ENCODE assay signal across 24 cellular contexts in genomic region chr9:77866882-77867281, GRCh38.
A peak's percentile ranks its signal among the peaks of the same experiment; 100 is the strongest.
DNase-seq lines count a peak whose midpoint lies in the region; ATAC-seq and TF ChIP-seq lines count a peak whose summit lies in the region.
"Had no signal": no experiment of that assay in that cellular context is flagged by ENCODE, and none has a peak within 500 bp of the region (broad histone marks: within the 10 kb centered on the region; RNA-seq: fewer than 3 reads in every experiment).

No MANE protein-coding gene starts in this region.

- H3K27me3 ChIP-seq in HL-60 (ENCODE audit: insufficient read depth, poor library complexity, severe bottlenecking) (no peaks in the 10 kb centered on the region), neutrophil (no peaks in the 10 kb centered on the region), MM.1S (replicated peaks; ENCODE audit: insufficient read depth, low read length) (no peaks in the 10 kb centered on the region), adrenal gland (no peaks in the 10 kb centered on the region)
- H3K27me3 ChIP-seq: SJSA1 had no signal

- H3K27ac ChIP-seq in HL-60 (replicated peaks) (0 out of 2 replicates have a peak overlapping the region, but pooled peaks have one; percentile 4), neutrophil (peak overlapping the region; percentile 32), MM.1S (ENCODE audit: low read length) (no peak overlapping the region), adrenal gland (no peak overlapping the region)
- H3K27ac ChIP-seq: SJSA1 had no signal

- H3K4me3 Mint-ChIP-seq in activated T-cell treated with anti-CD3 and anti-CD28 coated beads, Interleukin-2, amount 50 U/mL, for 72 hours = no peak overlapping the region
- no peak overlapping the region for H3K4me3 Mint-ChIP-seq in activated T-cell treated with anti-CD3 and anti-CD28 coated beads, Interleukin-2, amount 50 U/mL, for 24 hours
- H3K4me3 Mint-ChIP-seq in activated T-helper 2 cell treated with anti-CD3 and anti-CD28 coated beads, Interferon-gamma antibody, Interleukin-2, Interleukin-4, amounts not matched to agents 10 μg/mL and 5 μg/mL and 100 μg/mL, durations not matched to agents 14 hours and 24 hours and 36 hours (ENCODE audit: low read depth) = no peak overlapping the region
- H3K4me3 Mint-ChIP-seq: CD8-positive, alpha-beta T cell had no signal

- peak overlapping the region; percentile 65 for H3K27ac Mint-ChIP-seq in activated T-cell treated with anti-CD3 and anti-CD28 coated beads, Interleukin-2, amount 50 U/mL, for 72 hours
- no peak overlapping the region for H3K27ac Mint-ChIP-seq in activated T-cell treated with anti-CD3 and anti-CD28 coated beads, Interleukin-2, amount 50 U/mL, for 24 hours
- H3K27ac Mint-ChIP-seq in activated T-helper 2 cell treated with anti-CD3 and anti-CD28 coated beads, Interferon-gamma antibody, Interleukin-2, Interleukin-4, amounts not matched to agents 10 μg/mL and 5 μg/mL and 100 μg/mL, durations not matched to agents 14 hours and 24 hours and 36 hours = peak overlapping the region; percentile 2
- H3K27ac Mint-ChIP-seq: CD8-positive, alpha-beta T cell had no signal

- H3K4me2 ChIP-seq in MM.1S (ENCODE audit: low read depth, low read length) = no peak overlapping the region

- H3F3A ChIP-seq in MM.1S (ENCODE audit: insufficient read depth, low read length) = no peaks in the 10 kb centered on the region

- 92 to 100% (median 95%) methylated on average over 1 of the region's 1 CpG for WGBS in adrenal gland, 4 donors

- peaks cover 14% of the 10 kb centered on the region in 2 donors for H3K36me3 Mint-ChIP-seq in activated T-cell treated with anti-CD3 and anti-CD28 coated beads, Interleukin-2, amount 50 U/mL, for 72 hours (ENCODE audit: insufficient read depth in 2 of 2)
- H3K36me3 Mint-ChIP-seq in activated T-cell treated with anti-CD3 and anti-CD28 coated beads, Interleukin-2, amount 50 U/mL, for 24 hours (ENCODE audit: low read depth) = peaks cover 44% of the 10 kb centered on the region
- peaks cover 56% of the 10 kb centered on the region for H3K36me3 Mint-ChIP-seq in activated T-helper 2 cell treated with anti-CD3 and anti-CD28 coated beads, Interferon-gamma antibody, Interleukin-2, Interleukin-4, amounts not matched to agents 10 μg/mL and 5 μg/mL and 100 μg/mL, durations not matched to agents 14 hours and 24 hours and 36 hours (ENCODE audit: low read depth)

- no peak for DNase-seq in activated T-cell treated with anti-CD3 and anti-CD28 coated beads, Interleukin-2, amount 50 U/mL, for 72 hours
- no peak for DNase-seq in activated T-cell treated with anti-CD3 and anti-CD28 coated beads, Interleukin-2, amount 50 U/mL, for 24 hours
- DNase-seq in HL-60 (ENCODE audit: low read depth in 1 of 2, low spot score in 1 of 2) (no peak), MM.1S (no peak), NCI-H2171 (lab: John Stamatoyannopoulos, UW) (no peak), adrenal gland (no peak)
- DNase-seq in activated T-helper 2 cell treated with anti-CD3 and anti-CD28 coated beads, Interferon-gamma antibody, Interleukin-2, Interleukin-4, amounts not matched to agents 10 μg/mL and 5 μg/mL and 100 μg/mL, durations not matched to agents 14 hours and 24 hours and 36 hours (ENCODE audit: low spot score) = no peak
- DNase-seq: C1 segment of cervical spinal cord; Caco-2; CD8-positive, alpha-beta T cell; GOT3; HCEC 1CT; NCI-H1048; NCI-H1417; NCI-H1694 treated with DMSO at 0.1 percent for 48 hours; NCI-H2081; NCI-H524 treated with DMSO at 0.1 percent for 48 hours; NCI-H774; NK-92 treated with Interleukin-12 subunit alpha and Interleukin-12 subunit beta, amount 100 ng/mL, for 24 hours; Right ventricle myocardium superior; RPMI8226; T-helper 1 cell had no signal

- peaks cover 24 to 46% of the 10 kb centered on the region in 2 experiments for H3K4me1 ChIP-seq in neutrophil (ENCODE audit: control insufficient read depth in 1 of 2, insufficient read depth in 1 of 2, low read depth in 1 of 2, low read length in 1 of 2)
- H3K4me1 ChIP-seq in MM.1S (ENCODE audit: low read length) = no peaks in the 10 kb centered on the region
- H3K4me1 ChIP-seq in adrenal gland (replicated peaks in 1 of 2) = peaks cover 0 to 4% of the 10 kb centered on the region in 2 donors
- H3K4me1 ChIP-seq: Caco-2, SJSA1 had no signal

- ATAC-seq in activated T-cell treated with anti-CD3 and anti-CD28 coated beads, Interleukin-2, amount 50 U/mL, for 72 hours (replicated peaks in 1 of 2) = no peak
- ATAC-seq: CD8-positive, alpha-beta T cell had no signal

- TF ChIP-seq CTCF in HL-60 (IDR thresholded peaks at IDR 0.05; ENCODE audit: insufficient read depth, low read length) (no peak), neutrophil (IDR thresholded peaks at IDR 0.05) (no peak), MM.1S (IDR thresholded peaks at IDR 0.05; ENCODE audit: low read length) (no peak), adrenal gland (IDR thresholded peaks at IDR 0.05) (no peak)

- no peak overlapping the region for H3K4me3 ChIP-seq in HL-60 (replicated peaks; ENCODE audit: insufficient read depth, low read length)
- no peak overlapping the region for H3K4me3 ChIP-seq in neutrophil (ENCODE audit: low read depth in 1 of 2, low read length in 1 of 2)
- no peak overlapping the region for H3K4me3 ChIP-seq in MM.1S (ENCODE audit: low read length)
- H3K4me3 ChIP-seq in adrenal gland = no peak overlapping the region
- H3K4me3 ChIP-seq: SJSA1 had no signal

- H3K9me3 Mint-ChIP-seq in activated T-cell treated with anti-CD3 and anti-CD28 coated beads, Interleukin-2, amount 50 U/mL, for 72 hours = peaks cover 5 to 8% of the 10 kb centered on the region in 2 donors
- peaks cover 13% of the 10 kb centered on the region for H3K9me3 Mint-ChIP-seq in activated T-cell treated with anti-CD3 and anti-CD28 coated beads, Interleukin-2, amount 50 U/mL, for 24 hours
- peaks cover 22% of the 10 kb centered on the region for H3K9me3 Mint-ChIP-seq in activated T-helper 2 cell treated with anti-CD3 and anti-CD28 coated beads, Interferon-gamma antibody, Interleukin-2, Interleukin-4, amounts not matched to agents 10 μg/mL and 5 μg/mL and 100 μg/mL, durations not matched to agents 14 hours and 24 hours and 36 hours

- H3K27me3 Mint-ChIP-seq in activated T-cell treated with anti-CD3 and anti-CD28 coated beads, Interleukin-2, amount 50 U/mL, for 72 hours (ENCODE audit: low read depth) = no peaks in the 10 kb centered on the region
- no peaks in the 10 kb centered on the region for H3K27me3 Mint-ChIP-seq in activated T-cell treated with anti-CD3 and anti-CD28 coated beads, Interleukin-2, amount 50 U/mL, for 24 hours
- no peaks in the 10 kb centered on the region for H3K27me3 Mint-ChIP-seq in activated T-helper 2 cell treated with anti-CD3 and anti-CD28 coated beads, Interferon-gamma antibody, Interleukin-2, Interleukin-4, amounts not matched to agents 10 μg/mL and 5 μg/mL and 100 μg/mL, durations not matched to agents 14 hours and 24 hours and 36 hours (ENCODE audit: low read depth)

- intact Hi-C loops in activated T-helper 2 cell treated with anti-CD3 and anti-CD28 coated beads, Interferon-gamma antibody, Interleukin-2, Interleukin-4, amounts not matched to agents 10 μg/mL and 5 μg/mL and 100 μg/mL, durations not matched to agents 14 hours and 24 hours and 36 hours (cut with micrococcal nuclease) = no loop called here
- intact Hi-C loops in adrenal gland (cut with DNase I) = no loop called here

- H3K9me2 ChIP-seq in MM.1S (replicated peaks; ENCODE audit: insufficient read depth, low read length) = no peaks in the 10 kb centered on the region

- H3K9me3 ChIP-seq in neutrophil (no peaks in the 10 kb centered on the region), MM.1S (replicated peaks; ENCODE audit: insufficient read depth, low read length) (no peaks in the 10 kb centered on the region), adrenal gland (replicated peaks in 1 of 3) (no peaks in the 10 kb centered on the region)
- H3K9me3 ChIP-seq: Caco-2, SJSA1 had no signal

- peaks cover 20% of the 10 kb centered on the region for H3K4me1 Mint-ChIP-seq in activated T-cell treated with anti-CD3 and anti-CD28 coated beads, Interleukin-2, amount 50 U/mL, for 72 hours (ENCODE audit: low read depth)
- no peaks in the 10 kb centered on the region for H3K4me1 Mint-ChIP-seq in activated T-cell treated with anti-CD3 and anti-CD28 coated beads, Interleukin-2, amount 50 U/mL, for 24 hours (ENCODE audit: low read depth)
- peaks cover 32% of the 10 kb centered on the region for H3K4me1 Mint-ChIP-seq in activated T-helper 2 cell treated with anti-CD3 and anti-CD28 coated beads, Interferon-gamma antibody, Interleukin-2, Interleukin-4, amounts not matched to agents 10 μg/mL and 5 μg/mL and 100 μg/mL, durations not matched to agents 14 hours and 24 hours and 36 hours (ENCODE audit: low read depth)

- H4K20me1 ChIP-seq in MM.1S (ENCODE audit: insufficient read depth, low read length) = no peaks in the 10 kb centered on the region

- no peak for TF ChIP-seq POLR2A in adrenal gland (IDR thresholded peaks at IDR 0.05)

- H3K36me3 ChIP-seq in neutrophil (no peaks in the 10 kb centered on the region), MM.1S (replicated peaks; ENCODE audit: insufficient read depth, low read length) (no peaks in the 10 kb centered on the region), adrenal gland (replicated peaks in 1 of 2) (no peaks in the 10 kb centered on the region)
- H3K36me3 ChIP-seq: SJSA1 had no signal

- H2AFZ ChIP-seq in MM.1S (ENCODE audit: low read length) = no peak overlapping the region

- no peak overlapping the region for H3K9ac ChIP-seq in MM.1S (ENCODE audit: low read length)

- H3K79me2 ChIP-seq in MM.1S (ENCODE audit: low read length) = no peaks in the 10 kb centered on the region

Comparison
In these comparisons a context has a peak if more than half of its experiments do, and no peak if none do; other contexts are left out.
1. H3K27ac ChIP-seq: peak in HL-60 (single experiment) and neutrophil (single experiment); none in MM.1S (single experiment) and adrenal gland (0 of 5).